In genomic region chr11:22337571-22338464, GRCh38 we compare ENCODE assay signal across 8 cellular contexts. TPM values are rescaled to one million over a fixed set of nuclear protein-coding genes. Genes with fewer than 3 reads are reported as not detected.
DNase-seq lines count a peak whose midpoint lies in the region; ATAC-seq, FAIRE-seq and TF ChIP-seq lines count a peak whose summit lies in the region.

Gene SLC17A6 (plus strand): TSS chr11:22338381. CDS start chr11:22338534, 153 bp downstream.

- no peak for TF ChIP-seq POLR2A in A549 (IDR thresholded peaks at IDR 0.05; ENCODE audit: low read length)
- no peak for TF ChIP-seq POLR2A in testis (IDR thresholded peaks at IDR 0.05)
- no peak for TF ChIP-seq POLR2A in gastroesophageal sphincter (IDR thresholded peaks at IDR 0.05)

- no peak within 1 kb of the TSS for H3K4me2 ChIP-seq in A549

- ATAC-seq in A549 (peak in 1 of 2 experiments; percentile 63; a peak in 2 of 6 replicates), GM19463 (IDR thresholded peaks at IDR 0.05; ENCODE audit: unreplicated experiment) (peak; percentile 56), HG02642 (IDR thresholded peaks at IDR 0.05; ENCODE audit: poor library complexity, unreplicated experiment) (no peak), gastroesophageal sphincter (no peak)

- TF ChIP-seq EP300 in A549 (IDR thresholded peaks at IDR 0.05), result no peak
- no peak for TF ChIP-seq EP300 in gastroesophageal sphincter (IDR thresholded peaks at IDR 0.05)

- DNase-seq in A549 (ENCODE audit: low read depth in 1 of 2, low spot score in 1 of 2) (peak in 1 of 2 experiments; percentile 5), NCI-H2227 (lab: John Stamatoyannopoulos, UW; ENCODE audit: unreplicated experiment) (peak; percentile 70), dorsolateral prefrontal cortex (no peak), testis (peak; percentile 16)
- DNase-seq in activated naive CD4-positive, alpha-beta T cell treated with Interleukin-2 at 50 U/mL for 16 hours, result no peak

- CTCF ChIA-PET in A549 (lab: Yijun Ruan, JAX), result interaction anchor here (1.3 kb wide), 1 partner anchor 450 kb away, joined by 4 read pairs; no protein-coding TSS in a partner anchor

- TF ChIP-seq RAD21 in A549 (conservative IDR thresholded peaks at IDR 0.05 in 1 of 2, IDR thresholded peaks at IDR 0.05 in 1 of 2), result no peak

- POLR2A ChIA-PET in A549 (lab: Yijun Ruan, JAX), result no interaction called here

- no peak for TF ChIP-seq CTCF in A549 (IDR thresholded peaks at IDR 0.05)
- no peak for TF ChIP-seq CTCF in dorsolateral prefrontal cortex (IDR thresholded peaks at IDR 0.05 in 54 of 56, conservative IDR thresholded peaks at IDR 0.05 in 2 of 56; ENCODE audit: low read depth in 1 of 56, partially characterized antibody in 56 of 56)
- no peak for TF ChIP-seq CTCF in testis (IDR thresholded peaks at IDR 0.05)
- TF ChIP-seq CTCF in gastroesophageal sphincter (IDR thresholded peaks at IDR 0.05), result no peak

- 19% methylated on average over 26 of the region's 26 CpGs for WGBS in A549 (ENCODE audit: missing lambda C conversion rate)
- WGBS in testis, 2 donors, result 1 to 2% methylated on average over 26 of the region's 26 CpGs
- 0 to 2% methylated on average over 15 to 24 of the region's 26 CpGs for WGBS in gastroesophageal sphincter (ENCODE audit: low coverage in 1 of 2), 2 donors

- intact Hi-C loops in dorsolateral prefrontal cortex (cut with DNase I) (loop anchor here in 1 of 2 donors (10.0 kb wide), 1 partner anchor 497 kb away; no protein-coding TSS in a partner anchor), testis (cut with DNase I; ENCODE audit: low total_unique reads) (no loop called here)

- H3K4me1 ChIP-seq in A549 (no peaks in the 10 kb centered on the region), testis (no peaks in the 10 kb centered on the region), gastroesophageal sphincter (no peaks in the 10 kb centered on the region)

- H3K27me3 ChIP-seq in dorsolateral prefrontal cortex (peaks cover 0 to 72% (median 56%) of the 10 kb centered on the region in 45 donors), testis (no peaks in the 10 kb centered on the region), gastroesophageal sphincter (peaks cover 71% of the 10 kb centered on the region)

- H3K4me3 ChIP-seq in A549, result no peak within 1 kb of the TSS
- H3K4me3 ChIP-seq in dorsolateral prefrontal cortex, result peak within 1 kb of the TSS in 54 of 59 donors; percentile 0 to 63 (median 34)
- no peak within 1 kb of the TSS for H3K4me3 ChIP-seq in testis
- H3K4me3 ChIP-seq in gastroesophageal sphincter, result no peak within 1 kb of the TSS

- H3K9me3 ChIP-seq in A549 (no peaks in the 10 kb centered on the region), testis (no peaks in the 10 kb centered on the region), gastroesophageal sphincter (no peaks in the 10 kb centered on the region)

- no peak for FAIRE-seq in A549 (lab: Jason Lieb, UNC)

- H3K27ac ChIP-seq in A549 (no peak within 1 kb of the TSS), dorsolateral prefrontal cortex (peak within 1 kb of the TSS in 1 of 59 donors; percentile 7), testis (no peak within 1 kb of the TSS), gastroesophageal sphincter (no peak within 1 kb of the TSS)

- H3K36me3 ChIP-seq in testis (ENCODE audit: low read depth, missing control alignments), result no peaks in the 10 kb centered on the region
- H3K36me3 ChIP-seq in gastroesophageal sphincter, result no peaks in the 10 kb centered on the region

TF ChIP-seq in A549, 52 proteins besides CTCF, POLR2A, EP300 and RAD21:
- no peak for TF ChIP-seq CEBPB (IDR thresholded peaks at IDR 0.05)
- TF ChIP-seq HEYL (CRISPR knock-in tag; IDR thresholded peaks at IDR 0.05), result no peak
- TF ChIP-seq EHMT2 (IDR thresholded peaks at IDR 0.05; ENCODE audit: low read depth), result peak; percentile 79
- TF ChIP-seq, protein P1, sequence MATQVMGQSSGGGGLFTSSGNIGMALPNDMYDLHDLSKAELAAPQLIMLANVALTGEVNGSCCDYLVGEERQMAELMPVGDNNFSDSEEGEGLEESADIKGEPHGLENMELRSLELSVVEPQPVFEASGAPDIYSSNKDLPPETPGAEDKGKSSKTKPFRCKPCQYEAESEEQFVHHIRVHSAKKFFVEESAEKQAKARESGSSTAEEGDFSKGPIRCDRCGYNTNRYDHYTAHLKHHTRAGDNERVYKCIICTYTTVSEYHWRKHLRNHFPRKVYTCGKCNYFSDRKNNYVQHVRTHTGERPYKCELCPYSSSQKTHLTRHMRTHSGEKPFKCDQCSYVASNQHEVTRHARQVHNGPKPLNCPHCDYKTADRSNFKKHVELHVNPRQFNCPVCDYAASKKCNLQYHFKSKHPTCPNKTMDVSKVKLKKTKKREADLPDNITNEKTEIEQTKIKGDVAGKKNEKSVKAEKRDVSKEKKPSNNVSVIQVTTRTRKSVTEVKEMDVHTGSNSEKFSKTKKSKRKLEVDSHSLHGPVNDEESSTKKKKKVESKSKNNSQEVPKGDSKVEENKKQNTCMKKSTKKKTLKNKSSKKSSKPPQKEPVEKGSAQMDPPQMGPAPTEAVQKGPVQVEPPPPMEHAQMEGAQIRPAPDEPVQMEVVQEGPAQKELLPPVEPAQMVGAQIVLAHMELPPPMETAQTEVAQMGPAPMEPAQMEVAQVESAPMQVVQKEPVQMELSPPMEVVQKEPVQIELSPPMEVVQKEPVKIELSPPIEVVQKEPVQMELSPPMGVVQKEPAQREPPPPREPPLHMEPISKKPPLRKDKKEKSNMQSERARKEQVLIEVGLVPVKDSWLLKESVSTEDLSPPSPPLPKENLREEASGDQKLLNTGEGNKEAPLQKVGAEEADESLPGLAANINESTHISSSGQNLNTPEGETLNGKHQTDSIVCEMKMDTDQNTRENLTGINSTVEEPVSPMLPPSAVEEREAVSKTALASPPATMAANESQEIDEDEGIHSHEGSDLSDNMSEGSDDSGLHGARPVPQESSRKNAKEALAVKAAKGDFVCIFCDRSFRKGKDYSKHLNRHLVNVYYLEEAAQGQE (IDR thresholded peaks at IDR 0.05), result peak; percentile 93
TF ChIP-seq in A549: peak in this region for 2.

RNA-seq across cellular contexts. Expression of gene SLC17A6, which starts in this region (rescaled TPM):
- polyA plus RNA-seq in A549 (2011; rRNA removed) (not detected in 2 replicates), A549 (2017; fragmentation: RNase III; extraction: RNeasy Plus Mini Kit Qiagen cat#74134 plus additional on column Dnase treatment) (not detected in 3 replicates), testis (ENCODE audit: insufficient read depth, low read depth, low replicate concordance) (0.08 TPM)
- polyA plus RNA-seq in A549 (2012; cell fraction: cytosol; rRNA removed), result not detected in 2 replicates
- polyA plus RNA-seq in A549 (2012; cell fraction: nucleus; rRNA removed), result not detected in 2 replicates
- not detected in 2 replicates for polyA minus RNA-seq in A549 (2011; rRNA and poly(A)+ RNA removed)
- total RNA-seq in dorsolateral prefrontal cortex (10 to 100 TPM in 44 of 120 experiments, 1 to 10 TPM in 76; 1.8 to 22.3 (median 8.9) TPM), testis (not detected), gastroesophageal sphincter (not detected)

Comparison
In these comparisons a context has a peak if more than half of its experiments do, and no peak if none do; other contexts are left out.
1. Peak in DNase-seq in testis; RNA of the gene not detected or under 1 TPM.
2. H3K4me3 ChIP-seq: peak in dorsolateral prefrontal cortex (54 of 59); none in A549 (single experiment), testis (0 of 2) and gastroesophageal sphincter (0 of 2).